Comparison of ENCODE assay signal across 1 cellular context in the genomic region with DNA sequence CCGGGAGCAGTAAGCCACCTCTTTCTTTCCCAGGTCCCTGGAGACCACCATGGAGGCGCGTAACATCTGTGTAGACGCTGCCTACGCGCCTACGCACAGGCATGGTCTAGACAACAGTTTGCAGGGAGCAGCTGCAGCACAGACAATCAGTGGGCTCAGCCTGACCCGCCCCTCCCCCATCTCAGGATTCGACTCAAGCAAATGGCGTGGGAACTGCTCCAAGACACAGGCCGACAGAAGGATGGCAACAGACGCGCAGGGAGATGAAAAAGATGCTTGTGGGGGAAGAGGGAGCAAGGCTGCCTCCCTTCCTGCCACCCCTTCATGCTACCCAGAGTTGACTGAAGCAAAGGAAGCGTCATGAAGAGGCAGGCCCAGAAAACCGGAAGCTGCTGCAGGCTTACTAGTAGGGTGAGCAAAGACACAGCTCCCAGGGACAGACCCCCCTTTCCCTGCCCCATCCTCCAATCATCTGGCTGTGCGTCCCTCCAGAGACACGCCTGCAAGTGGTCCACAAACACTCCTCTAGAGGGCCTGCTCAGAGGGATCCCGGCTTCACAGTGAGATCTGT.
TF ChIP-seq lines count a peak whose summit lies in the region.

No MANE protein-coding gene starts in this region.

TF ChIP-seq in H1, 55 proteins besides CTCF, POLR2A, EP300 and RAD21:
- no peak for TF ChIP-seq TCF12 (IDR thresholded peaks at IDR 0.05; ENCODE audit: low read depth, low read length)
- no peak for TF ChIP-seq SP2 (IDR thresholded peaks at IDR 0.05; ENCODE audit: low read length)
- TF ChIP-seq CBX8 (IDR thresholded peaks at IDR 0.05; ENCODE audit: borderline replicate concordance, low read depth, low read length), result no peak
- TF ChIP-seq SP4 (IDR thresholded peaks at IDR 0.05; ENCODE audit: low read length), result no peak
- TF ChIP-seq TAF7 (optimal IDR thresholded peaks at IDR 0.05; ENCODE audit: borderline replicate concordance, low read depth, low read length), result no peak
